In the genomic region with DNA sequence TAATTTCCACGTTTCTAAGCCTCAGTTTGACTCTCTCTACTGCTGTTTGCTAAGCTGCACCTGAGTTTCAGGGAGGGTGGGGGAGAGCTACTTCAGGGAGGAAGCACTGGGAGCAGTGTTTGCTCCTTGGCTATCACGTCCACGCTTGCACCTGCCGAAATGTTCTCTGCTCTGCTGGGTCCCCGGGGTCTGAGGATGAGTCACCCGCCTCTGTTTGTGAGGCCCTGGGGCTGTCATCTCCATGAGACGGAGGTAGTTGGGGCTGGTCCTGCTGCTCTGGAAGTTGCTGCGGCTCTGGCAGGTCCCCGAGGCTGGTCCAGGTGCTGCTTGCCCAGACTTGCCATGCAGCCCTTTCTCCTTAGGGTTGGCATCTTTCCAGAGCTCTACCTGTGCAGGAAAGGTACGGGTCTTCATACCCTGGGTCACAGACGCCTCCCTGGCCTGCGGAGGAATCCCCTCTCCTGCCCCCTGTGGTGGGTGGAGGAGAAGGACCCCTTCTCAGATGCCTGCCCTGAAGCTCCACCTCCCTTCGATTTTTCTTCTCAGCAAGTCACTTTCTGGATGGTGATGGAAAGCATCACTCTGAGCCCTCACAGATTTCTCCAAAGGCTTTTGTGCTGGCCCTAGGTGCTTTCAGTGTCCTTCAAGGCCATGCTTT, we compare ENCODE assay signal across 13 cellular contexts.
A peak's percentile ranks its signal among the peaks of the same experiment; 100 is the strongest.
DNase-seq lines count a peak whose midpoint lies in the region; ATAC-seq and TF ChIP-seq lines count a peak whose summit lies in the region.
"Had no signal": no experiment of that assay in that cellular context is flagged by ENCODE, and none has a peak within 500 bp of the region (broad histone marks: within the 10 kb centered on the region; RNA-seq: fewer than 3 reads in every experiment).

No MANE protein-coding gene starts in this region.

- no peaks in the 10 kb centered on the region for H3K36me3 Mint-ChIP-seq in endodermal cell (ENCODE audit: low read depth)

- H3K9me3 ChIP-seq in BE2C (no peaks in the 10 kb centered on the region), endodermal cell (ENCODE audit: control insufficient read depth, low read length) (peaks cover 12% of the 10 kb centered on the region), HAP-1 (no peaks in the 10 kb centered on the region)

- no peaks in the 10 kb centered on the region for H3K4me1 ChIP-seq in BE2C
- no peaks in the 10 kb centered on the region for H3K4me1 ChIP-seq in endodermal cell (ENCODE audit: control insufficient read depth, insufficient read depth, low read length)
- H3K4me1 ChIP-seq in HAP-1 = no peaks in the 10 kb centered on the region

- no peaks in the 10 kb centered on the region for H3K4me1 Mint-ChIP-seq in endodermal cell

- no peak for ATAC-seq in GM18873 (IDR thresholded peaks at IDR 0.05; ENCODE audit: low FRiP score, unreplicated experiment)
- ATAC-seq: activated CD8-positive, alpha-beta T cell treated with anti-CD3 and anti-CD28 coated beads for 36 hours had no signal

- H3K36me3 ChIP-seq in BE2C (no peaks in the 10 kb centered on the region), endodermal cell (ENCODE audit: control insufficient read depth, insufficient read depth, low read length) (no peaks in the 10 kb centered on the region), HAP-1 (replicated peaks) (no peaks in the 10 kb centered on the region)

- H3K9me3 Mint-ChIP-seq in endodermal cell = peaks cover 20% of the 10 kb centered on the region
- H3K9me3 Mint-ChIP-seq: activated CD8-positive, alpha-beta T cell treated with anti-CD3 and anti-CD28 coated beads for 36 hours had no signal

- no peak overlapping the region for H3K4me3 Mint-ChIP-seq in endodermal cell
- H3K4me3 Mint-ChIP-seq: activated CD8-positive, alpha-beta T cell treated with anti-CD3 and anti-CD28 coated beads for 36 hours had no signal

- H3K27me3 Mint-ChIP-seq in endodermal cell (ENCODE audit: insufficient read depth) = peaks cover 7% of the 10 kb centered on the region

- H3K27me3 ChIP-seq in BE2C (no peaks in the 10 kb centered on the region), endodermal cell (ENCODE audit: control insufficient read depth, insufficient read depth, low read length, poor library complexity, severe bottlenecking) (no peaks in the 10 kb centered on the region), HAP-1 (ENCODE audit: low read depth) (no peaks in the 10 kb centered on the region)

- H3K9ac ChIP-seq in endodermal cell (ENCODE audit: extremely low read depth, low read length, poor library complexity, severe bottlenecking) = no peak overlapping the region

- DNase-seq in BE2C = peak; percentile 68
- peak; percentile 65 for DNase-seq in NCI-H1092 treated with DMSO at 0.1 percent for 48 hours (lab: John Stamatoyannopoulos, UW)
- peak; percentile 94 for DNase-seq in NCI-H748 (lab: John Stamatoyannopoulos, UW; ENCODE audit: unreplicated experiment)
- peak; percentile 79 for DNase-seq in endodermal cell
- DNase-seq in AG20443 (ENCODE audit: low spot score) = no peak
- DNase-seq in HUDEP-2 (lab: John Stamatoyannopoulos, UW; ENCODE audit: unreplicated experiment in 76 of 76) = no peak
- DNase-seq in HAP-1 (ENCODE audit: low spot score in 2 of 2) = no peak
- DNase-seq: activated CD8-positive, alpha-beta T cell treated with anti-CD3 and anti-CD28 coated beads for 36 hours; activated gamma-delta T cell; mesenchymal stem cell; NCI-H524; substantia nigra had no signal

- TF ChIP-seq CTCF in BE2C (IDR thresholded peaks at IDR 0.05; ENCODE audit: low read depth, low read length) (peak; percentile 30), endodermal cell (conservative IDR thresholded peaks at IDR 0.05) (peak; percentile 39)

- H3K4me3 ChIP-seq in BE2C (ENCODE audit: low read depth, low read length) (no peak overlapping the region), endodermal cell (ENCODE audit: low read length) (no peak overlapping the region), HAP-1 (no peak overlapping the region)

- WGBS in endodermal cell (ENCODE audit: insufficient coverage in 1 of 2, insufficient read length in 1 of 2), 2 experiments = 85 to 90% methylated on average over 9 to 13 of the region's 13 CpGs

- in situ Hi-C loops in HAP-1 (cut with MboI; ENCODE audit: low sequenced_read_pairs) = no loop called here

- H3K27ac Mint-ChIP-seq in endodermal cell = no peak overlapping the region
- H3K27ac Mint-ChIP-seq: activated CD8-positive, alpha-beta T cell treated with anti-CD3 and anti-CD28 coated beads for 36 hours had no signal

- no peak overlapping the region for H3K27ac ChIP-seq in endodermal cell (ENCODE audit: low read depth, low read length)

Comparison
In these comparisons a context has a peak if more than half of its experiments do, and no peak if none do; other contexts are left out.
1. DNase-seq: peak in BE2C (single experiment), NCI-H1092 treated with DMSO at 0.1 percent for 48 hours (single experiment), NCI-H748 (single experiment) and endodermal cell (single experiment); none in AG20443 (single experiment), HUDEP-2 (0 of 76) and HAP-1 (0 of 2).